ENCODE assay signal across 8 cellular contexts in the genomic region with DNA sequence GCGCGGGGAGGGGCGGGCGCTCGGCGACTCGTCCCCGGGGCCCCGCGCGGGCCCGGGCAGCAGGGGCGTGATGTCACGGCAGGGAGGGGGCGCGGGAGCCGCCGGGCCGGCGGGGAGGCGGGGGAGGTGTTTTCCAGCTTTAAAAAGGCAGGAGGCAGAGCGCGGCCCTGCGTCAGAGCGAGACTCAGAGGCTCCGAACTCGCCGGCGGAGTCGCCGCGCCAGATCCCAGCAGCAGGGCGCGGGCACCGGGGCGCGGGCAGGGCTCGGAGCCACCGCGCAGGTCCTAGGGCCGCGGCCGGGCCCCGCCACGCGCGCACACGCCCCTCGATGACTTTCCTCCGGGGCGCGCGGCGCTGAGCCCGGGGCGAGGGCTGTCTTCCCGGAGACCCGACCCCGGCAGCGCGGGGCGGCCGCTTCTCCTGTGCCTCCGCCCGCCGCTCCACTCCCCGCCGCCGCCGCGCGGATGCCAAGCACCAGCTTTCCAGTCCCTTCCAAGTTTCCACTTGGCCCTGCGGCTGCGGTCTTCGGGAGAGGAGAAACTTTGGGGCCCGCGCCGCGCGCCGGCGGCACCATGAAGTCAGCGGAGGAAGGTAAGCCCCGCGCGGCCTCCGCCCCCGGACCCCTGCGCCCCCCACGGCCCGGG. TPM values are rescaled to one million over a fixed set of nuclear protein-coding genes. Genes with fewer than 3 reads are reported as not detected.
A peak's percentile ranks its signal among the peaks of the same experiment; 100 is the strongest.
DNase-seq lines count a peak whose midpoint lies in the region; ATAC-seq and TF ChIP-seq lines count a peak whose summit lies in the region.

A gene (plus strand): TSS at position 170 of the 644 bp plus-strand sequence. CDS start 295 bp downstream, at position 465.

- no peaks in the 10 kb centered on the region for H3K9me2 ChIP-seq in Loucy (replicated peaks; ENCODE audit: low read depth, low read length)

- peak within 1 kb of the TSS; percentile 61 for H3K9ac ChIP-seq in Loucy (ENCODE audit: low read depth, low read length, poor library complexity, severe bottlenecking)

- peak within 1 kb of the TSS; percentile 87 to 90 for H3K27ac ChIP-seq in left lung

- peak; percentile 48 for DNase-seq in cerebellar cortex (ENCODE audit: low spot score)
- DNase-seq in left lung: peak; percentile 78 to 87
- DNase-seq in stimulated activated CD4-positive, alpha-beta T cell treated with anti-CD3 and anti-CD28 coated beads, Interleukin-4, amount 100 ng/mL, for 48 hours (ENCODE audit: low read depth in 2 of 2): peak; percentile 79 to 83
- no peak for DNase-seq in SHP77 treated with DMSO at 0.1 percent for 48 hours (lab: John Stamatoyannopoulos, UW)

- H3K36me3 ChIP-seq in Loucy (ENCODE audit: insufficient read depth, low read length) (no peaks in the 10 kb centered on the region), left lung (no peaks in the 10 kb centered on the region)

- TF ChIP-seq CTCF in Loucy (conservative IDR thresholded peaks at IDR 0.05; ENCODE audit: low read length) (no peak), left lung (IDR thresholded peaks at IDR 0.05) (no peak)

- H3F3A ChIP-seq in Loucy (ENCODE audit: low read depth): peaks cover 2% of the 10 kb centered on the region; the same call in 1 of the 2 replicates

- H3K9me3 ChIP-seq in Loucy (ENCODE audit: insufficient read depth, low read depth, low read length): no peaks in the 10 kb centered on the region
- H3K9me3 ChIP-seq in left lung: no peaks in the 10 kb centered on the region

- H3K4me1 ChIP-seq in Loucy (ENCODE audit: insufficient read depth, low read length, poor library complexity, severe bottlenecking) (peaks cover 39% of the 10 kb centered on the region), left lung (peaks cover 16 to 67% of the 10 kb centered on the region in 2 donors)

- H3K4me2 ChIP-seq in Loucy (ENCODE audit: low read depth, low read length, poor library complexity, severe bottlenecking): peak within 1 kb of the TSS; percentile 83

- H3K27me3 ChIP-seq in Loucy (ENCODE audit: insufficient read depth, low read length, poor library complexity, severe bottlenecking) (no peaks in the 10 kb centered on the region), left lung (peaks cover 0 to 87% of the 10 kb centered on the region in 2 donors)

- peaks cover 25% of the 10 kb centered on the region; the same call in 1 of the 2 replicates for H3K79me2 ChIP-seq in Loucy (ENCODE audit: insufficient read depth, low read length)

- no peaks in the 10 kb centered on the region for H4K20me1 ChIP-seq in Loucy (ENCODE audit: insufficient read depth, low read length, poor library complexity, severe bottlenecking)

- peak; percentile 31 for ATAC-seq in activated CD4-positive, CD25-positive, alpha-beta regulatory T cell treated with anti-CD3 and anti-CD28 coated beads, Interleukin-2, amount 50 U/mL, for 24 hours
- ATAC-seq in left lung (peak; percentile 16), GM21367 (IDR thresholded peaks at IDR 0.05; ENCODE audit: unreplicated experiment) (no peak)

- H3K4me3 ChIP-seq in GM08714 (ENCODE audit: low read length) (peak within 1 kb of the TSS; percentile 50; the same call in 1 of the 2 replicates), Loucy (ENCODE audit: low read length, poor library complexity, severe bottlenecking) (peak within 1 kb of the TSS; percentile 82), left lung (peak within 1 kb of the TSS; percentile 45 to 54)

- intact Hi-C loops in left lung (cut with DNase I): no loop called here

- H2AFZ ChIP-seq in Loucy (ENCODE audit: low read length): peak within 1 kb of the TSS; percentile 70

RNA-seq across cellular contexts. Expression of the gene that starts here (rescaled TPM):
- total RNA-seq in left lung: 10 to 100 TPM; 16.0 to 17.1 TPM
